28 cellular contexts compared by ENCODE assay signal in the genomic region with DNA sequence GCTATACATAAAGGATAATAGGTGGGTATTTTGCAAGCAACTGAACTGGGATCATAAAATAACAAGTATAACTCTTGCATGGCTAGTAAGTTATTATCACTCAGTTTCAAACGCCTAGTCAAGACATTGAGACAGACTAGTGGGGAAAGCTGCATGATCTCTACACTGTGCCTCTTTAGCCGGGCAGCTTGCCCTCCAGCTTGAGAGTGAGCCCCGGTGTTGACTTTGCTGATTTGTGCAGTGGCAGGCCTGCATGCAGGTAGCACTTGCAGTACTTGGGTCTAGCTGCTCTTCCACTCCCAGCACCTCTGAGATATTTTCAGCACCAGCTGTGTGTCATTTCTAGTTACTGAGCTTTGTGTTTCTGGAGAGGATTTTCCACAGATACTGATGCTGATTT.
A peak's percentile ranks its signal among the peaks of the same experiment; 100 is the strongest.
DNase-seq lines count a peak whose midpoint lies in the region; ATAC-seq and TF ChIP-seq lines count a peak whose summit lies in the region.
"Had no signal": no experiment of that assay in that cellular context is flagged by ENCODE, and none has a peak within 500 bp of the region (broad histone marks: within the 10 kb centered on the region; RNA-seq: fewer than 3 reads in every experiment).

No MANE protein-coding gene starts in this region.

- intact Hi-C loops in left ventricle myocardium superior (cut with micrococcal nuclease) = no loop called here
- intact Hi-C loops in thyroid gland (cut with DNase I) = no loop called here

- H3K9me3 Mint-ChIP-seq in endodermal cell = no peaks in the 10 kb centered on the region
- H3K9me3 Mint-ChIP-seq in activated naive CD4-positive, alpha-beta T cell treated with anti-CD3 and anti-CD28 coated beads, Interleukin-2, amount 50 U/mL, for 72 hours = no peaks in the 10 kb centered on the region
- H3K9me3 Mint-ChIP-seq: CD4-positive, alpha-beta T cell; HFFc6 had no signal

- H3K27me3 ChIP-seq in endodermal cell (ENCODE audit: control insufficient read depth, insufficient read depth, low read length, poor library complexity, severe bottlenecking) = no peaks in the 10 kb centered on the region
- no peaks in the 10 kb centered on the region for H3K27me3 ChIP-seq in thyroid gland
- H3K27me3 ChIP-seq: BLaER1 had no signal

- peak overlapping the region; percentile 71 for H3K27ac Mint-ChIP-seq in endodermal cell
- H3K27ac Mint-ChIP-seq in activated naive CD4-positive, alpha-beta T cell treated with anti-CD3 and anti-CD28 coated beads, Interleukin-2, amount 50 U/mL, for 72 hours = no peak overlapping the region
- H3K27ac Mint-ChIP-seq: CD4-positive, alpha-beta T cell; HFFc6 had no signal

- peak; percentile 12 for DNase-seq in NCI-H748 (lab: John Stamatoyannopoulos, UW; ENCODE audit: unreplicated experiment)
- DNase-seq in NCI-H748 treated with DMSO at 0.1 percent for 48 hours (lab: John Stamatoyannopoulos, UW) = no peak
- no peak for DNase-seq in endodermal cell
- peak; percentile 54 for DNase-seq in left ventricle myocardium superior
- DNase-seq in thyroid gland = peak; percentile 71 to 78
- no peak for DNase-seq in iPS-NIHi7 (ENCODE audit: extremely low spot score)
- no peak for DNase-seq in activated naive CD4-positive, alpha-beta T cell treated with anti-CD3 and anti-CD28 coated beads, Interleukin-2, amount 50 U/mL, for 72 hours (ENCODE audit: low spot score in 2 of 2)
- DNase-seq: ACHN; CD4-positive, alpha-beta T cell; COR-L47; DMS79; H7; HFFc6; KBM-7; MM.1S; NCI-H1092; NCI-H1436; NCI-H187 treated with DMSO at 0.1 percent for 48 hours; NCI-H226; NCI-H510A treated with DMSO at 0.1 percent for 48 hours; NCI-H82; PC-3; SHP77 treated with DMSO at 0.1 percent for 48 hours had no signal

- WGBS in endodermal cell (ENCODE audit: insufficient coverage in 1 of 2, insufficient read length in 1 of 2), 2 experiments = 91 to 100% methylated on average over 2 to 3 of the region's 3 CpGs
- WGBS in thyroid gland, 2 donors = 57 to 72% methylated on average over 3 of the region's 3 CpGs

- H3K36me3 Mint-ChIP-seq in endodermal cell (ENCODE audit: low read depth) = peaks cover 75% of the 10 kb centered on the region
- H3K36me3 Mint-ChIP-seq in activated naive CD4-positive, alpha-beta T cell treated with anti-CD3 and anti-CD28 coated beads, Interleukin-2, amount 50 U/mL, for 72 hours = peaks cover 14 to 15% of the 10 kb centered on the region in 2 donors

- no peak overlapping the region for H3K4me3 Mint-ChIP-seq in endodermal cell
- H3K4me3 Mint-ChIP-seq: CD4-positive, alpha-beta T cell; HFFc6 had no signal

- no peaks in the 10 kb centered on the region for H3K27me3 Mint-ChIP-seq in endodermal cell (ENCODE audit: insufficient read depth)
- H3K27me3 Mint-ChIP-seq: CD4-positive, alpha-beta T cell had no signal

- H3K9me3 ChIP-seq in endodermal cell (ENCODE audit: control insufficient read depth, low read length) (no peaks in the 10 kb centered on the region), thyroid gland (no peaks in the 10 kb centered on the region)
- H3K9me3 ChIP-seq: BLaER1 had no signal

- no peak for TF ChIP-seq CTCF in endodermal cell (conservative IDR thresholded peaks at IDR 0.05)
- TF ChIP-seq CTCF in thyroid gland (IDR thresholded peaks at IDR 0.05) = no peak

- no peak overlapping the region for H3K27ac ChIP-seq in endodermal cell (ENCODE audit: low read depth, low read length)
- peak overlapping the region in 1 of 3 donors; percentile 0 for H3K27ac ChIP-seq in thyroid gland
- H3K27ac ChIP-seq: 22Rv1, BLaER1, HL-60, SK-N-MC had no signal

- peak; percentile 88 for ATAC-seq in left ventricle myocardium superior
- no peak for ATAC-seq in HG03139 (IDR thresholded peaks at IDR 0.05; ENCODE audit: unreplicated experiment)
- no peak for ATAC-seq in activated naive CD4-positive, alpha-beta T cell treated with anti-CD3 and anti-CD28 coated beads, Interleukin-2, amount 50 U/mL, for 72 hours
- ATAC-seq: PC-3 had no signal

- TF ChIP-seq POLR2A in thyroid gland (IDR thresholded peaks at IDR 0.05) = no peak

- no peak overlapping the region for H3K9ac ChIP-seq in endodermal cell (ENCODE audit: extremely low read depth, low read length, poor library complexity, severe bottlenecking)
- H3K9ac ChIP-seq: BLaER1 had no signal

- no peaks in the 10 kb centered on the region for H3K4me1 ChIP-seq in endodermal cell (ENCODE audit: control insufficient read depth, insufficient read depth, low read length)
- peaks cover 4 to 7% of the 10 kb centered on the region in 2 donors for H3K4me1 ChIP-seq in thyroid gland
- H3K4me1 ChIP-seq: BLaER1 had no signal

- H3K36me3 ChIP-seq in endodermal cell (ENCODE audit: control insufficient read depth, insufficient read depth, low read length) = peaks cover 57% of the 10 kb centered on the region
- peaks cover 21 to 24% of the 10 kb centered on the region in 2 donors for H3K36me3 ChIP-seq in thyroid gland

- peaks cover 6% of the 10 kb centered on the region for H3K4me1 Mint-ChIP-seq in endodermal cell

- no peak overlapping the region for H3K4me3 ChIP-seq in endodermal cell (ENCODE audit: low read length)
- H3K4me3 ChIP-seq in thyroid gland (replicated peaks in 1 of 3) = no peak overlapping the region
- H3K4me3 ChIP-seq: BLaER1, SK-N-MC had no signal

Comparison
In these comparisons a context has a peak if more than half of its experiments do, and no peak if none do; other contexts are left out.
1. DNase-seq: peak in NCI-H748 (single experiment), left ventricle myocardium superior (single experiment) and thyroid gland (2 of 2); none in NCI-H748 treated with DMSO at 0.1 percent for 48 hours (single experiment), endodermal cell (single experiment), iPS-NIHi7 (single experiment) and activated naive CD4-positive, alpha-beta T cell treated with anti-CD3 and anti-CD28 coated beads, Interleukin-2, amount 50 U/mL, for 72 hours (0 of 2).